16 cellular contexts compared by ENCODE assay signal in genomic region chr6:7998103-7998725, GRCh38.
DNase-seq lines count a peak whose midpoint lies in the region; ATAC-seq and TF ChIP-seq lines count a peak whose summit lies in the region.
"Had no signal": no experiment of that assay in that cellular context is flagged by ENCODE, and none has a peak within 500 bp of the region (broad histone marks: within the 10 kb centered on the region; RNA-seq: fewer than 3 reads in every experiment).

No MANE protein-coding gene starts in this region.

- no peak overlapping the region for H3K9ac ChIP-seq in Karpas-422 (ENCODE audit: low read length)

- peak overlapping the region; percentile 45 for H3K4me2 ChIP-seq in Karpas-422 (ENCODE audit: low read depth, low read length, poor library complexity, severe bottlenecking)

- H3K79me2 ChIP-seq in Karpas-422 (ENCODE audit: low read length): no peaks in the 10 kb centered on the region

- H3K27me3 ChIP-seq in Karpas-422 (ENCODE audit: low read length): no peaks in the 10 kb centered on the region
- H3K27me3 ChIP-seq: right lobe of liver had no signal

- no peak overlapping the region for H3K27ac ChIP-seq in Karpas-422 (ENCODE audit: low read length)
- H3K27ac ChIP-seq: HL-60, right lobe of liver had no signal

- H3K9me2 ChIP-seq in Karpas-422 (replicated peaks; ENCODE audit: insufficient read depth, low read length): no peaks in the 10 kb centered on the region

- no peaks in the 10 kb centered on the region for H3K36me3 ChIP-seq in Karpas-422 (ENCODE audit: insufficient read depth, low read length)
- H3K36me3 ChIP-seq: right lobe of liver had no signal

- TF ChIP-seq CTCF in AG09309 (IDR thresholded peaks at IDR 0.05; ENCODE audit: control insufficient read depth, insufficient read depth, low read depth, low read length, missing control alignments) (no peak), epithelial cell of esophagus (IDR thresholded peaks at IDR 0.05; ENCODE audit: insufficient read depth, low read depth, low read length, missing control alignments) (no peak)

- DNase-seq in AG09309 (ENCODE audit: low read depth): peak; percentile 92
- peak; percentile 79 for DNase-seq in Karpas-422
- DNase-seq in epithelial cell of esophagus (ENCODE audit: low read depth): peak; percentile 50
- peak; percentile 73 for DNase-seq in non-pigmented ciliary epithelial cell (ENCODE audit: low read depth)
- no peak for DNase-seq in GM19240 (ENCODE audit: insufficient read length, low spot score)
- no peak for DNase-seq in SHP77 treated with DMSO at 0.1 percent for 48 hours (lab: John Stamatoyannopoulos, UW)
- no peak for DNase-seq in stimulated activated CD4-positive, alpha-beta T cell treated with anti-CD3 and anti-CD28 coated beads, Interleukin-4, amount 100 ng/mL, for 24 hours
- DNase-seq: activated CD4-positive, alpha-beta T cell treated with anti-CD3 and anti-CD28 coated beads, Interleukin-2, amount 10 ng/mL, durations not matched to agents 24 days and 14 days; activated T-cell treated with anti-CD3 and anti-CD28 coated beads for 4 hours; head of caudate nucleus; islet precursor cell; NCI-H446 treated with DMSO at 0.1 percent for 48 hours; right lobe of liver had no signal

- no peak overlapping the region for H3K4me3 ChIP-seq in AG09309 (ENCODE audit: control insufficient read depth, low read depth, low read length)
- H3K4me3 ChIP-seq in Karpas-422 (ENCODE audit: low read length): no peak overlapping the region
- no peak overlapping the region for H3K4me3 ChIP-seq in epithelial cell of esophagus (ENCODE audit: low read length)
- H3K4me3 ChIP-seq: right lobe of liver had no signal

- no peak for ATAC-seq in GM18511 (IDR thresholded peaks at IDR 0.05; ENCODE audit: unreplicated experiment)
- ATAC-seq: activated naive CD4-positive, alpha-beta T cell treated with anti-CD3 and anti-CD28 coated beads, Interleukin-2, amount 50 U/mL, for 72 hours; right lobe of liver had no signal

- H3K4me1 ChIP-seq in Karpas-422 (ENCODE audit: low read length): peaks cover 15% of the 10 kb centered on the region
- H3K4me1 ChIP-seq: right lobe of liver had no signal

- no peaks in the 10 kb centered on the region for H4K20me1 ChIP-seq in Karpas-422 (ENCODE audit: insufficient read depth, low read depth, low read length)

- no peak overlapping the region for H2AFZ ChIP-seq in Karpas-422 (ENCODE audit: low read length)

- no peaks in the 10 kb centered on the region for H3K9me3 ChIP-seq in Karpas-422 (ENCODE audit: low read length)
- H3K9me3 ChIP-seq: right lobe of liver had no signal

Comparison
In these comparisons a context has a peak if more than half of its experiments do, and no peak if none do; other contexts are left out.
1. DNase-seq: peak in AG09309 (single experiment), Karpas-422 (single experiment), epithelial cell of esophagus (single experiment) and non-pigmented ciliary epithelial cell (single experiment); none in GM19240 (single experiment), SHP77 treated with DMSO at 0.1 percent for 48 hours (single experiment) and stimulated activated CD4-positive, alpha-beta T cell treated with anti-CD3 and anti-CD28 coated beads, Interleukin-4, amount 100 ng/mL, for 24 hours (single experiment).